ENCODE assay signal across 1 cellular context in the genomic region with DNA sequence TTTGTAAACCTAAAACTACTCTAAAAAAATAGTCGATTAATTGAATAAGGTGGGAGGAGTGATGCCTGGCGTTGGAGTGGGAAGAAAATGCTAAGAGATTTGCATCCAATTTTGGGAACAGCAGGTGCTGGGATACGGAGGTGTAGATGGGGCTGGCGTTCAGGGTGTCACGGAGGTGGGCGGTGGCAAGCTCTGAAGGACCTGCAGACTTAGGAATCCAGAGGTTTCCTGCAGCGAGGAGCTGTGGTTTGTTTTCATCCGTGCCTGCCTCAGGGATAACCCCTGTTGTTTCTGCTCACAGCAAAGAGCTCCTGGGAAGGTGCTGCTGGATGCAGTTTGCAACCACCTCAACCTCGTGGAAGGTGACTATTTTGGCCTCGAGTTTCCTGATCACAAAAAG.
TF ChIP-seq lines count a peak whose summit lies in the region.

No MANE protein-coding gene starts in this region.

TF ChIP-seq in IMR-90, 13 proteins besides CTCF, POLR2A, EP300 and RAD21:
- TF ChIP-seq MAFK (IDR thresholded peaks at IDR 0.05; ENCODE audit: low read depth, low read length) (no peak), BHLHE40 (IDR thresholded peaks at IDR 0.05; ENCODE audit: low read depth, low read length) (no peak), FOS (IDR thresholded peaks at IDR 0.05; ENCODE audit: low read depth, low read length) (no peak), MAZ (IDR thresholded peaks at IDR 0.05; ENCODE audit: borderline replicate concordance, low read depth, low read length) (no peak), NFE2L2 (IDR thresholded peaks at IDR 0.05; ENCODE audit: low read depth, low read length) (no peak), MXI1 (IDR thresholded peaks at IDR 0.05; ENCODE audit: borderline replicate concordance, low read depth, low read length) (no peak)
